1 cellular context compared by ENCODE assay signal in the genomic region with DNA sequence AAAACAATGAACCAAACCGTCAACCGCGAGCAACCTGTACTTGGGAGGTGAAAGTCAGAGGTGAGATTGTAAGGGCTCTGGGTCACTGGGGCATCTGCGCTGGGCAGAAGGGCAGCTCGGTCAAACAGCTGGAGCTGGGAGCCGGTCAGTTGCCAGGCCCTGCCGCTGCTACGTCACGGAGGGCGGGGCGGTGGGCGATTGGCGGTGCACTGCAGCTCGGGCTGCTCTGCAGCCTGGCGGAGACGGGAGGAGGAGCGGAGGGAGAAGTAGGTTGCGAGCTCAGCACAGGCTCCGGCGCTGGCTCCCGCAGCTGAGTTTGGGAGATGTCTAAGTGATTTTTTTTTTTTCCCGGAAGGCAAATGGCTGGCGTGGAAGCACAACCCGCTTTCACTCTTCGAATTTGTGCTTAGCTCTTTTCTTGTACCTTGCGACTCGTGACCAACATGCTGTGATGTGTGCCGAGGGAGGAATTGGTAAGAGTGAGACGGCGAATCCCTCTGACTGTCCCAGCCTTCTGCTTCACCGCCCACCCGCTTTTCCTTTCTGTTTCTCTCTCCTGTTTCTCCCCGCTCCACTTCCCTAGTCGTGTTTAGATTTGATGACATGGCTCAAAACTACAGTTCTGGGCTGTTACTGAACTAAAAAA.
A peak's percentile ranks its signal among the peaks of the same experiment; 100 is the strongest.
TF ChIP-seq lines count a peak whose summit lies in the region.

TSS of gene ATP10D (plus strand) at position 229 of the 646 bp plus-strand sequence. CDS start 27,266 bp downstream, outside the sequence.

TF ChIP-seq in GM12878, 131 proteins besides CTCF, POLR2A, EP300 and RAD21 (continued from another document and continues in another):
- TF ChIP-seq ZNF384 (IDR thresholded peaks at IDR 0.05; ENCODE audit: borderline replicate concordance, low read depth, low read length) (peak; percentile 26; the same call in 1 of the 2 replicates), JUNB (IDR thresholded peaks at IDR 0.05) (no peak), SUZ12 (IDR thresholded peaks at IDR 0.05; ENCODE audit: unreplicated experiment) (no peak), SREBF1 (IDR thresholded peaks at IDR 0.05; ENCODE audit: low read length) (no peak), POLR2AphosphoS5 (IDR thresholded peaks at IDR 0.05; ENCODE audit: low read length) (peak; percentile 96), ETV6 (conservative IDR thresholded peaks at IDR 0.05 in 1 of 2, IDR thresholded peaks at IDR 0.05 in 1 of 2; ENCODE audit: borderline replicate concordance in 1 of 2, low read depth in 1 of 2) (peak in 1 of 2 experiments; percentile 46; a peak in 1 of 4 replicates), EED (IDR thresholded peaks at IDR 0.05; ENCODE audit: low read depth) (peak; percentile 81), BRCA1 (IDR thresholded peaks at IDR 0.05; ENCODE audit: low read depth, low read length) (no peak), PAX5 (IDR thresholded peaks at IDR 0.05; ENCODE audit: borderline replicate concordance, low read depth, low read length) (peak; percentile 56; the same call in 1 of the 2 replicates), POU2F2 (IDR thresholded peaks at IDR 0.05; ENCODE audit: borderline replicate concordance, low read depth, low read length) (peak; percentile 74; the same call in 2 of the 3 replicates), ESRRA (IDR thresholded peaks at IDR 0.05; ENCODE audit: low read length) (no peak), DPF2 (IDR thresholded peaks at IDR 0.05) (no peak), CREB1 (IDR thresholded peaks at IDR 0.05; ENCODE audit: low read depth) (peak; percentile 90), ZBTB4 (CRISPR knock-in tag; IDR thresholded peaks at IDR 0.05) (no peak), RELB (IDR thresholded peaks at IDR 0.05; ENCODE audit: low read depth) (peak; percentile 87), IKZF1 (conservative IDR thresholded peaks at IDR 0.05) (peak; percentile 80), ZNF622 (IDR thresholded peaks at IDR 0.05) (no peak), YBX1 (IDR thresholded peaks at IDR 0.05) (no peak), USF1 (IDR thresholded peaks at IDR 0.05; ENCODE audit: borderline replicate concordance, extremely low read length, insufficient read depth, low read depth, low read length) (no peak), IRF3 (IDR thresholded peaks at IDR 0.05) (no peak), SPI1 (IDR thresholded peaks at IDR 0.05; ENCODE audit: borderline replicate concordance, insufficient read depth, low read depth, low read length) (peak; percentile 38; the same call in 1 of the 2 replicates), SMAD1 (IDR thresholded peaks at IDR 0.05; ENCODE audit: low read depth, partially characterized antibody) (peak; percentile 30), NRF1 (conservative IDR thresholded peaks at IDR 0.05; ENCODE audit: low read depth, low read length) (no peak), MYB (IDR thresholded peaks at IDR 0.05; ENCODE audit: borderline replicate concordance, low read depth, low read length) (no peak), JUND (IDR thresholded peaks at IDR 0.05; ENCODE audit: low read depth, low read length) (no peak), ZBTB33 (IDR thresholded peaks at IDR 0.05) (no peak), ATF2 (IDR thresholded peaks at IDR 0.05; ENCODE audit: low read length) (0 out of 2 replicates have a peak, but pooled peaks have one; percentile 19), CHD4 (IDR thresholded peaks at IDR 0.05) (no peak), TCF3 (IDR thresholded peaks at IDR 0.05; ENCODE audit: borderline replicate concordance, insufficient read depth, low read depth, low read length) (0 out of 2 replicates have a peak, but pooled peaks have one; percentile 29), ZNF217 (IDR thresholded peaks at IDR 0.05) (no peak), PBX3 (IDR thresholded peaks at IDR 0.05; ENCODE audit: insufficient replicate concordance, low read depth, low read length) (no peak), ZBTB40 (IDR thresholded peaks at IDR 0.05; ENCODE audit: borderline replicate concordance) (0 out of 2 replicates have a peak, but pooled peaks have one; percentile 11), RBBP5 (conservative IDR thresholded peaks at IDR 0.05) (peak; percentile 89), CHD2 (IDR thresholded peaks at IDR 0.05; ENCODE audit: borderline replicate concordance, low read depth, low read length) (peak; percentile 37; the same call in 1 of the 2 replicates), SMAD5 (IDR thresholded peaks at IDR 0.05; ENCODE audit: low read depth) (peak; percentile 59; the same call in 1 of the 2 replicates), IRF4 (IDR thresholded peaks at IDR 0.05; ENCODE audit: low read depth, low read length) (no peak), RFX5 (IDR thresholded peaks at IDR 0.05; ENCODE audit: low read depth, low read length) (peak; percentile 86; the same call in 1 of the 2 replicates), KLF5 (IDR thresholded peaks at IDR 0.05; ENCODE audit: partially characterized antibody) (no peak)
- TF ChIP-seq, protein P1, sequence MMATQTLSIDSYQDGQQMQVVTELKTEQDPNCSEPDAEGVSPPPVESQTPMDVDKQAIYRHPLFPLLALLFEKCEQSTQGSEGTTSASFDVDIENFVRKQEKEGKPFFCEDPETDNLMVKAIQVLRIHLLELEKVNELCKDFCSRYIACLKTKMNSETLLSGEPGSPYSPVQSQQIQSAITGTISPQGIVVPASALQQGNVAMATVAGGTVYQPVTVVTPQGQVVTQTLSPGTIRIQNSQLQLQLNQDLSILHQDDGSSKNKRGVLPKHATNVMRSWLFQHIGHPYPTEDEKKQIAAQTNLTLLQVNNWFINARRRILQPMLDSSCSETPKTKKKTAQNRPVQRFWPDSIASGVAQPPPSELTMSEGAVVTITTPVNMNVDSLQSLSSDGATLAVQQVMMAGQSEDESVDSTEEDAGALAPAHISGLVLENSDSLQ (IDR thresholded peaks at IDR 0.05), result peak; percentile 51
- TF ChIP-seq, protein P2, sequence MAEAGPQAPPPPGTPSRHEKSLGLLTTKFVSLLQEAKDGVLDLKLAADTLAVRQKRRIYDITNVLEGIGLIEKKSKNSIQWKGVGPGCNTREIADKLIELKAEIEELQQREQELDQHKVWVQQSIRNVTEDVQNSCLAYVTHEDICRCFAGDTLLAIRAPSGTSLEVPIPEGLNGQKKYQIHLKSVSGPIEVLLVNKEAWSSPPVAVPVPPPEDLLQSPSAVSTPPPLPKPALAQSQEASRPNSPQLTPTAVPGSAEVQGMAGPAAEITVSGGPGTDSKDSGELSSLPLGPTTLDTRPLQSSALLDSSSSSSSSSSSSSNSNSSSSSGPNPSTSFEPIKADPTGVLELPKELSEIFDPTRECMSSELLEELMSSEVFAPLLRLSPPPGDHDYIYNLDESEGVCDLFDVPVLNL (IDR thresholded peaks at IDR 0.05; ENCODE audit: low read depth, low read length), result no peak
